14 cellular contexts compared by ENCODE assay signal in genomic region chr17:66432996-66433556, GRCh38.
DNase-seq lines count a peak whose midpoint lies in the region; ATAC-seq and TF ChIP-seq lines count a peak whose summit lies in the region.
"Had no signal": no experiment of that assay in that cellular context is flagged by ENCODE, and none has a peak within 500 bp of the region (broad histone marks: within the 10 kb centered on the region; RNA-seq: fewer than 3 reads in every experiment).

No MANE protein-coding gene starts in this region.

- 77 to 87% methylated on average over 5 of the region's 5 CpGs for WGBS in sigmoid colon, 2 donors
- 77 to 80% methylated on average over 4 to 5 of the region's 5 CpGs for WGBS in body of pancreas, 2 donors

- H3K4me3 ChIP-seq in Panc1 (ENCODE audit: low read depth in 2 of 2, low read length in 2 of 2) (no peak overlapping the region), choroid plexus epithelial cell (ENCODE audit: low read depth, low read length) (no peak overlapping the region), sigmoid colon (no peak overlapping the region), body of pancreas (no peak overlapping the region), OCI-LY7 (ENCODE audit: low read depth, low read length, poor library complexity, severe bottlenecking) (no peak overlapping the region)
- H3K4me3 ChIP-seq: prostate gland had no signal

- in situ Hi-C loops in Panc1 (cut with HindIII; ENCODE audit: low pct_unique_long_range_greater_than_20kb, low sequenced_read_pairs), result no loop called here

- DNase-seq in NOMO-1 treated with DMSO at 0.1 percent for 48 hours (lab: John Stamatoyannopoulos, UW; ENCODE audit: unreplicated experiment) (peak; percentile 47), NOMO-1 treated with dmso at 0.1 percent for 144 hours (lab: John Stamatoyannopoulos, UW; ENCODE audit: unreplicated experiment) (no peak), Panc1 (ENCODE audit: low read depth, low spot score) (no peak), choroid plexus epithelial cell (ENCODE audit: low read depth) (peak; percentile 72), sigmoid colon (no peak), body of pancreas (no peak), OCI-LY7 (ENCODE audit: low spot score) (no peak)
- no peak for DNase-seq in activated CD4-positive, alpha-beta T cell treated with anti-CD3 and anti-CD28 coated beads, Interleukin-2, amount 50 U/mL, for 48 hours
- DNase-seq: endodermal cell, NCI-H1092 treated with DMSO at 0.1 percent for 48 hours, NCI-H748 treated with DMSO at 0.1 percent for 48 hours, T-helper 2 cell had no signal

- TF ChIP-seq EP300 in sigmoid colon (IDR thresholded peaks at IDR 0.05), result no peak

- H3K27me3 ChIP-seq in Panc1 (ENCODE audit: control insufficient read depth, insufficient read depth, low read length) (no peaks in the 10 kb centered on the region), sigmoid colon (no peaks in the 10 kb centered on the region), body of pancreas (no peaks in the 10 kb centered on the region)

- TF ChIP-seq POLR2A in sigmoid colon (IDR thresholded peaks at IDR 0.05), result no peak
- TF ChIP-seq POLR2A in body of pancreas (IDR thresholded peaks at IDR 0.05), result no peak

- H3K9me2 ChIP-seq in OCI-LY7 (ENCODE audit: insufficient read depth, low read length), result no peaks in the 10 kb centered on the region

- POLR2A ChIA-PET in Panc1 (lab: Charles Lee) (interaction anchor here (0.6 to 0.7 kb wide), 2 partner anchors 18 to 34 kb away, joined by 3 to 4 read pairs; no protein-coding TSS in a partner anchor), OCI-LY7 (lab: Charles Lee) (interaction anchor here (0.8 to 1.1 kb wide), 4 partner anchors 11 to 62 kb away, joined by 3 to 5 read pairs (median 4); no protein-coding TSS in a partner anchor)

- H3K79me2 ChIP-seq in OCI-LY7 (ENCODE audit: insufficient read depth, low read depth, low read length), result no peaks in the 10 kb centered on the region

- H3K4me1 ChIP-seq in Panc1 (ENCODE audit: control insufficient read depth, insufficient read depth, low read length) (peaks cover 22% of the 10 kb centered on the region), sigmoid colon (peaks cover 0 to 78% (median 58%) of the 10 kb centered on the region in 4 donors), body of pancreas (no peaks in the 10 kb centered on the region), OCI-LY7 (ENCODE audit: insufficient read depth, low read length, poor library complexity, severe bottlenecking) (peaks cover 26% of the 10 kb centered on the region)
- H3K4me1 ChIP-seq: prostate gland had no signal

- BruUV-seq in Panc1 (replicated peaks; lab: Mats Ljungman, UMichigan) (no TSS peak), OCI-LY7 (replicated peaks; lab: Mats Ljungman, UMichigan) (no TSS peak)

- CTCF ChIA-PET in Panc1 (lab: Charles Lee), result no interaction called here
- CTCF ChIA-PET in OCI-LY7 (lab: Charles Lee; ENCODE audit: unreplicated experiment), result no interaction called here

- TF ChIP-seq CTCF in Panc1 (IDR thresholded peaks at IDR 0.05) (no peak), choroid plexus epithelial cell (conservative IDR thresholded peaks at IDR 0.05; ENCODE audit: low read depth, low read length) (no peak), sigmoid colon (IDR thresholded peaks at IDR 0.05) (no peak), body of pancreas (IDR thresholded peaks at IDR 0.05) (no peak), OCI-LY7 (conservative IDR thresholded peaks at IDR 0.05; ENCODE audit: low read length) (no peak)

- H3K9me3 ChIP-seq in Panc1 (ENCODE audit: control insufficient read depth, insufficient read depth, low read depth, low read length) (no peaks in the 10 kb centered on the region), sigmoid colon (no peaks in the 10 kb centered on the region), body of pancreas (no peaks in the 10 kb centered on the region), OCI-LY7 (ENCODE audit: low read length) (no peaks in the 10 kb centered on the region)
- H3K9me3 ChIP-seq: prostate gland had no signal

- intact Hi-C loops in Panc1 (cut with micrococcal nuclease; ENCODE audit: unreplicated experiment), result no loop called here
- intact Hi-C loops in sigmoid colon (cut with DNase I), result loop anchor here (5.0 kb wide), 1 partner anchor 131 kb away; the partner anchor contains the start of gene PRKCA
- intact Hi-C loops in body of pancreas (cut with DNase I), result no loop called here
- intact Hi-C loops in OCI-LY7 (cut with micrococcal nuclease; ENCODE audit: unreplicated experiment), result no loop called here

- H4K20me1 ChIP-seq in OCI-LY7 (ENCODE audit: insufficient read depth, low read length), result no peaks in the 10 kb centered on the region

- H3K27ac ChIP-seq in Panc1 (ENCODE audit: low read length), result no peak overlapping the region
- H3K27ac ChIP-seq in sigmoid colon, result peak overlapping the region; percentile 59 to 75 (median 72)
- H3K27ac ChIP-seq in body of pancreas, result no peak overlapping the region
- no peak overlapping the region for H3K27ac ChIP-seq in OCI-LY7 (ENCODE audit: low read depth, low read length, poor library complexity, severe bottlenecking)
- H3K27ac ChIP-seq: 22Rv1, prostate gland had no signal

- ATAC-seq in Panc1, result 0 out of 2 replicates have a peak, but pooled peaks have one; percentile 18
- no peak for ATAC-seq in body of pancreas

- no peak overlapping the region for H2AFZ ChIP-seq in OCI-LY7 (ENCODE audit: low read length)

- H3K36me3 ChIP-seq in Panc1 (ENCODE audit: control insufficient read depth, insufficient read depth, low read length) (no peaks in the 10 kb centered on the region), sigmoid colon (no peaks in the 10 kb centered on the region), body of pancreas (replicated peaks in 1 of 2; ENCODE audit: insufficient read depth in 1 of 2, low read depth in 2 of 2) (no peaks in the 10 kb centered on the region), OCI-LY7 (ENCODE audit: insufficient read depth, low read length) (no peaks in the 10 kb centered on the region)
- H3K36me3 ChIP-seq: prostate gland had no signal

- H3K4me2 ChIP-seq in OCI-LY7 (ENCODE audit: low read length), result no peak overlapping the region

Comparison
In these comparisons a context has a peak if more than half of its experiments do, and no peak if none do; other contexts are left out.
1. DNase-seq: peak in NOMO-1 treated with DMSO at 0.1 percent for 48 hours (single experiment) and choroid plexus epithelial cell (single experiment); none in NOMO-1 treated with dmso at 0.1 percent for 144 hours (single experiment), Panc1 (single experiment), sigmoid colon (single experiment), body of pancreas (0 of 4), OCI-LY7 (single experiment) and activated CD4-positive, alpha-beta T cell treated with anti-CD3 and anti-CD28 coated beads, Interleukin-2, amount 50 U/mL, for 48 hours (0 of 2).
2. H3K27ac ChIP-seq: peak in sigmoid colon (4 of 4); none in Panc1 (single experiment), body of pancreas (0 of 4) and OCI-LY7 (single experiment).